ENCODE assay signal across 29 cellular contexts in the genomic region with DNA sequence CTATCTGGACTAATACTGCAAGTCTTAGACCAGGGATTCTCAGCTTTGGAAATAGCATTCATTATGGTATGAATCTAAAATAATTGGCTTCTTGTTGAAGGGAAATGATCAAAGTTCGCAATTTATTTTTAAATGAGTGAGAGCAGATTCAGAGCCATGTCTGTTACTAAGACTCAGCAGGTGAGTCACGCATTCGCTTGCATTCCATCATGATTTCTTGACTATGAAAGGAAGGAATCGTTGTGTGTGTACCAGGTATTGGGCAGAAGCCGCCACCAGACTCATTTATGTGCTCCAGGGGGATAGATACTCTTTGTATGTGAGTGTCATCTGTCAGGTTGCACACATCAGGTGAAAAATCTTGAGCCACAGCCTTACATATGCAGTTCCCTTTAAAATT. TPM values are rescaled to one million over a fixed set of nuclear protein-coding genes. Genes with fewer than 3 reads are reported as not detected.
"Had no signal": no experiment of that assay in that cellular context is flagged by ENCODE, and none has a peak within 500 bp of the region (broad histone marks: within the 10 kb centered on the region; RNA-seq: fewer than 3 reads in every experiment).

No MANE protein-coding gene starts in this region.

- H3K79me2 ChIP-seq: hepatocyte had no signal

- H3K9me3 ChIP-seq: left lung, thyroid gland had no signal

- H3K4me3 Mint-ChIP-seq: endodermal cell, immature natural killer cell, natural killer cell, WTC11 had no signal

- H3K27ac Mint-ChIP-seq: activated naive CD4-positive, alpha-beta T cell treated with anti-CD3 and anti-CD28 coated beads, Interleukin-2, amount 50 U/mL, for 72 hours; endodermal cell; immature natural killer cell; natural killer cell; progenitor cell of endocrine pancreas; WTC11 had no signal

- H3K27ac ChIP-seq: brain microvascular endothelial cell, epithelial cell of prostate, hepatocyte, left lung, thyroid gland had no signal

- H3K4me1 Mint-ChIP-seq: immature natural killer cell, natural killer cell, WTC11 had no signal

- H3K9me3 Mint-ChIP-seq: immature natural killer cell, natural killer cell had no signal

- H3K4me3 ChIP-seq: hepatocyte, left lung, thyroid gland had no signal

- DNase-seq: activated gamma-delta T cell treated with Interleukin-2 at 50 U/mL for 16 hours; activated T-cell treated with anti-CD3 and anti-CD28 coated beads, Interleukin-2, amount 50 U/mL, for 1 hour; aorta; brain microvascular endothelial cell; cortex of kidney; immature natural killer cell; left lung; mammary epithelial cell; midbrain; natural killer cell; retina; stimulated activated CD4-positive, alpha-beta T cell treated with anti-CD3 and anti-CD28 coated beads, Interleukin-4, amount 100 ng/mL, for 4 hours; stimulated activated naive CD8-positive, alpha-beta T cell treated with anti-CD3 and anti-CD28 coated beads, Interleukin-15, Interleukin-2, amounts not matched to agents 100 U/mL and 50 U/mL, for 24 hours; T-helper 9 cell; thyroid gland had no signal

- H3K4me2 ChIP-seq: hepatocyte had no signal

- ATAC-seq: activated naive CD4-positive, alpha-beta T cell treated with anti-CD3 and anti-CD28 coated beads, Interleukin-2, amount 50 U/mL, for 72 hours; left lung; natural killer cell; stimulated activated naive CD8-positive, alpha-beta T cell treated with anti-CD3 and anti-CD28 coated beads, Interleukin-15, Interleukin-2, amounts not matched to agents 100 U/mL and 50 U/mL, for 24 hours; WTC11 had no signal

- H3K36me3 Mint-ChIP-seq: activated naive CD4-positive, alpha-beta T cell treated with anti-CD3 and anti-CD28 coated beads, Interleukin-2, amount 50 U/mL, for 72 hours; immature natural killer cell; natural killer cell; WTC11 had no signal

- H3K27me3 ChIP-seq: brain microvascular endothelial cell, hepatocyte, thyroid gland had no signal

- H3K4me1 ChIP-seq: left lung, thyroid gland had no signal

- H3K36me3 ChIP-seq: brain microvascular endothelial cell, left lung, thyroid gland had no signal

- H2AFZ ChIP-seq: hepatocyte had no signal

RNA-seq across cellular contexts. Expression of a gene that starts 10.8 kb away (rescaled TPM):
- total RNA-seq: activated naive CD4-positive, alpha-beta T cell treated with anti-CD3 and anti-CD28 coated beads, Interleukin-2, amount 50 U/mL, for 72 hours; aorta; cerebellum; endodermal cell; fibroblast of villous mesenchyme; hepatocyte; kidney epithelial cell; left lung; mammary epithelial cell; natural killer cell; osteocyte; progenitor cell of endocrine pancreas; subcutaneous adipose tissue; T-helper 1 cell treated with Interleukin-12 subunit alpha and Interleukin-12 subunit beta and Interleukin-4 antibody, amounts not matched to agents 30 ng/mL and 1 ng/mL, for 36 hours; thyroid gland; urinary bladder; WTC11 had no signal
- polyA plus RNA-seq: adipose tissue, aorta, hepatocyte, immature natural killer cell, mammary epithelial cell, urinary bladder had no signal

RNA-seq across cellular contexts. Expression of a gene that starts 14.6 kb away (rescaled TPM):
- total RNA-seq: activated naive CD4-positive, alpha-beta T cell treated with anti-CD3 and anti-CD28 coated beads, Interleukin-2, amount 50 U/mL, for 72 hours; endodermal cell; natural killer cell; progenitor cell of endocrine pancreas; T-helper 1 cell treated with Interleukin-12 subunit alpha and Interleukin-12 subunit beta and Interleukin-4 antibody, amounts not matched to agents 30 ng/mL and 1 ng/mL, for 36 hours; WTC11 had no signal
- polyA plus RNA-seq: immature natural killer cell, mammary epithelial cell had no signal

RNA-seq across cellular contexts. Expression of a gene that starts 19.7 kb away (rescaled TPM):
- total RNA-seq: activated naive CD4-positive, alpha-beta T cell treated with anti-CD3 and anti-CD28 coated beads, Interleukin-2, amount 50 U/mL, for 72 hours; aorta; cerebellum; endodermal cell; fibroblast of villous mesenchyme; hepatocyte; kidney epithelial cell; left lung; mammary epithelial cell; natural killer cell; osteocyte; progenitor cell of endocrine pancreas; subcutaneous adipose tissue; T-helper 1 cell treated with Interleukin-12 subunit alpha and Interleukin-12 subunit beta and Interleukin-4 antibody, amounts not matched to agents 30 ng/mL and 1 ng/mL, for 36 hours; thyroid gland; WTC11 had no signal
- polyA plus RNA-seq: aorta, immature natural killer cell, mammary epithelial cell had no signal
